Comparison of ENCODE assay signal across 31 cellular contexts in the genomic region with DNA sequence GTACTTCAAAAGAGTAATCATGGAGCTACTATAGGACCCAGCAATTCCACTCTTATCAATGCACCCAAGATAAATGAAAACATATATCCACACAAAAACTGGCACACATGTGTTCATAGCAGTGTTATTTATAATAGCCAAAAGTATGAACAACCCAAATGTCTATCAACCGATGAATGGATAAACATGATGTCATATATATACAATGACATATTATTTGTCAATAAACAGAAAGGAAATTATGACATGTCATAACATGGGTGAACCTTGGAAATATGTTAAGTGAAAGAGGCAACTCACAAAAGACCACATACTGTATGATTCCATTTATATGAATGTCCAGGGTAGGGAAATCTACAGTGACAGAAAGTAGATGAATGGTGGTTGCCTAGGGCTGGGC.
"Had no signal": no experiment of that assay in that cellular context is flagged by ENCODE, and none has a peak within 500 bp of the region (broad histone marks: within the 10 kb centered on the region; RNA-seq: fewer than 3 reads in every experiment).

No MANE protein-coding gene starts in this region.

- H3K4me1 ChIP-seq: neural progenitor cell, parathyroid adenoma, psoas muscle, spleen, tibial artery, uterus had no signal

- H2AFZ ChIP-seq: neural progenitor cell, parathyroid adenoma had no signal

- H3K36me3 Mint-ChIP-seq: neural progenitor cell; stimulated activated memory B cell treated with anti-CD40 and anti-IgM and Interleukin-4, amounts not matched to agents 10 μg/mL and 1 μg/mL and 100 μg/mL, for 72 hours; type B pancreatic cell had no signal

- H3K4me3 ChIP-seq: neural progenitor cell, ovary, psoas muscle, skin epidermis, smooth muscle cell, spleen, suprapubic skin, testis, tibial artery, transverse colon, upper lobe of right lung, uterus had no signal

- DNase-seq: natural killer cell; occipital lobe; ovary; posterior cingulate gyrus; psoas muscle; right cardiac atrium; spleen; stimulated activated CD4-positive, alpha-beta T cell treated with anti-CD3 and anti-CD28 coated beads, Interleukin-12 subunit alpha, Interleukin-12 subunit beta, amount 100 ng/mL, for 4 hours; stimulated activated CD4-positive, alpha-beta T cell treated with anti-CD3 and anti-CD28 coated beads, Interleukin-1b, Interleukin-23, amount 100 ng/mL, for 48 hours; stimulated activated CD4-positive, alpha-beta T cell treated with anti-CD3 and anti-CD28 coated beads, Interleukin-4, amount 100 ng/mL, for 1 hour; stimulated activated CD4-positive, alpha-beta T cell treated with anti-CD3 and anti-CD28 coated beads, Interleukin-4, amount 100 ng/mL, for 4 hours; stimulated activated CD8-positive, alpha-beta memory T cell treated with anti-CD3 and anti-CD28 coated beads, Interleukin-4, amount 100 ng/mL, for 48 hours; stimulated activated naive CD4-positive, alpha-beta T cell; stimulated activated naive CD8-positive, alpha-beta T cell treated with anti-CD3 and anti-CD28 coated beads, Interleukin-15, amount 100 ng/mL, for 72 hours; stimulated activated naive CD8-positive, alpha-beta T cell treated with anti-CD3 and anti-CD28 coated beads, Interleukin-15, Interleukin-2, amounts not matched to agents 100 U/mL and 50 U/mL, for 24 hours; substantia nigra; testis; tibial artery; transverse colon; upper lobe of right lung; uterus had no signal

- H3K27me3 Mint-ChIP-seq: progenitor cell of endocrine pancreas; stimulated activated naive CD8-positive, alpha-beta T cell treated with anti-CD3 and anti-CD28 coated beads, Interleukin-15, amount 100 ng/mL, for 72 hours; type B pancreatic cell had no signal

- H3K4me3 Mint-ChIP-seq: natural killer cell; nephron; neural progenitor cell; stimulated activated memory B cell treated with anti-CD40 and anti-IgM and Interleukin-4, amounts not matched to agents 10 μg/mL and 1 μg/mL and 100 μg/mL, for 72 hours; stimulated activated naive CD8-positive, alpha-beta T cell treated with anti-CD3 and anti-CD28 coated beads, Interleukin-15, amount 100 ng/mL, for 72 hours; type B pancreatic cell had no signal

- H3K27ac Mint-ChIP-seq: natural killer cell; nephron; neural progenitor cell; progenitor cell of endocrine pancreas; stimulated activated memory B cell treated with anti-CD40 and anti-IgM and Interleukin-4, amounts not matched to agents 10 μg/mL and 1 μg/mL and 100 μg/mL, for 72 hours; stimulated activated naive CD8-positive, alpha-beta T cell treated with anti-CD3 and anti-CD28 coated beads, Interleukin-15, amount 100 ng/mL, for 72 hours; type B pancreatic cell had no signal

- H3K79me2 ChIP-seq: parathyroid adenoma had no signal

- H3K27ac ChIP-seq: neural progenitor cell, ovary, parathyroid adenoma, psoas muscle, skin epidermis, spleen, suprapubic skin, testis, tibial artery, transverse colon, upper lobe of right lung, uterus had no signal

- H3K36me3 ChIP-seq: neural progenitor cell, ovary, spleen, suprapubic skin, tibial artery, transverse colon, upper lobe of right lung, uterus had no signal

- ATAC-seq: natural killer cell; psoas muscle; right cardiac atrium; sciatic nerve; stimulated activated memory B cell treated with anti-CD40 and anti-IgM and Interleukin-4, amounts not matched to agents 10 μg/mL and 1 μg/mL and 100 μg/mL, for 72 hours; stimulated activated naive CD8-positive, alpha-beta T cell treated with anti-CD3 and anti-CD28 coated beads, Interleukin-15, amount 100 ng/mL, for 72 hours; stimulated activated naive CD8-positive, alpha-beta T cell treated with anti-CD3 and anti-CD28 coated beads, Interleukin-15, Interleukin-2, amounts not matched to agents 100 U/mL and 50 U/mL, for 24 hours; upper lobe of right lung had no signal

- H3K4me1 Mint-ChIP-seq: natural killer cell; nephron; neural progenitor cell; stimulated activated memory B cell treated with anti-CD40 and anti-IgM and Interleukin-4, amounts not matched to agents 10 μg/mL and 1 μg/mL and 100 μg/mL, for 72 hours; stimulated activated naive CD8-positive, alpha-beta T cell treated with anti-CD3 and anti-CD28 coated beads, Interleukin-15, amount 100 ng/mL, for 72 hours had no signal

- H3K4me2 ChIP-seq: neural progenitor cell, smooth muscle cell had no signal

- H3K27me3 ChIP-seq: neural progenitor cell, ovary, spleen, suprapubic skin, testis, tibial artery, transverse colon, upper lobe of right lung, uterus had no signal

- H3K9me3 ChIP-seq: ovary, psoas muscle, suprapubic skin, testis, tibial artery, uterus had no signal
